11 cellular contexts compared by ENCODE assay signal in genomic region chr11:86816251-86816726, GRCh38. TPM values are rescaled to one million over a fixed set of nuclear protein-coding genes. Genes with fewer than 3 reads are reported as not detected.
DNase-seq lines count a peak whose midpoint lies in the region; ATAC-seq and TF ChIP-seq lines count a peak whose summit lies in the region.
"Had no signal": no experiment of that assay in that cellular context is flagged by ENCODE, and none has a peak within 500 bp of the region (broad histone marks: within the 10 kb centered on the region; RNA-seq: fewer than 3 reads in every experiment).

No MANE protein-coding gene starts in this region.

- H3K27me3 ChIP-seq in ACC112 (ENCODE audit: insufficient read depth, low read length) (no peaks in the 10 kb centered on the region), parathyroid adenoma (ENCODE audit: control insufficient read depth, insufficient read depth, low read length) (no peaks in the 10 kb centered on the region)
- H3K27me3 ChIP-seq: BLaER1 had no signal

- peaks cover 5% of the 10 kb centered on the region for H3K4me1 Mint-ChIP-seq in activated CD4-positive, alpha-beta T cell treated with anti-CD3 and anti-CD28 coated beads, Interleukin-2, amount 10 ng/mL, durations not matched to agents 7 days and 5 days

- H3K9me3 Mint-ChIP-seq in activated CD4-positive, alpha-beta T cell treated with anti-CD3 and anti-CD28 coated beads, Interleukin-2, amount 10 ng/mL, durations not matched to agents 7 days and 5 days = no peaks in the 10 kb centered on the region

- peak overlapping the region; percentile 1; the same call in 1 of the 2 replicates for H3K4me3 ChIP-seq in ACC112 (ENCODE audit: low read depth, low read length)
- no peak overlapping the region for H3K4me3 ChIP-seq in parathyroid adenoma (ENCODE audit: low read depth, low read length)
- H3K4me3 ChIP-seq: BLaER1 had no signal

- H3K9me3 ChIP-seq in parathyroid adenoma (ENCODE audit: control insufficient read depth, low read length) = no peaks in the 10 kb centered on the region
- H3K9me3 ChIP-seq: BLaER1 had no signal

- CTCF ChIA-PET in activated CD4-positive, alpha-beta T cell treated with anti-CD3 and anti-CD28 coated beads, Interleukin-2, amount 10 ng/mL, durations not matched to agents 7 days and 5 days (lab: Charles Lee) = no interaction called here

- H3K79me2 ChIP-seq in ACC112 (ENCODE audit: control insufficient read depth, insufficient read depth, low read length, unreplicated experiment) (peaks cover 64% of the 10 kb centered on the region), parathyroid adenoma (no peaks in the 10 kb centered on the region)

- POLR2A ChIA-PET in activated CD4-positive, alpha-beta T cell treated with anti-CD3 and anti-CD28 coated beads, Interleukin-2, amount 10 ng/mL, durations not matched to agents 7 days and 5 days (lab: Charles Lee) = no interaction called here

- no peak overlapping the region for H3K9ac ChIP-seq in parathyroid adenoma
- H3K9ac ChIP-seq: BLaER1 had no signal

- peaks cover 5% of the 10 kb centered on the region; the same call in 1 of the 2 replicates for H3K36me3 ChIP-seq in ACC112 (ENCODE audit: insufficient read depth, low read length)
- no peaks in the 10 kb centered on the region for H3K36me3 ChIP-seq in parathyroid adenoma (ENCODE audit: control insufficient read depth, insufficient read depth, low read length)
- H3K36me3 ChIP-seq: BLaER1 had no signal

- no peak for TF ChIP-seq CTCF in parathyroid adenoma (IDR thresholded peaks at IDR 0.05)

- peaks cover 41% of the 10 kb centered on the region for H3K27me3 Mint-ChIP-seq in activated CD4-positive, alpha-beta T cell treated with anti-CD3 and anti-CD28 coated beads, Interleukin-2, amount 10 ng/mL, durations not matched to agents 7 days and 5 days

- H3K4me1 ChIP-seq in ACC112 (ENCODE audit: control insufficient read depth, insufficient read depth, low read length, unreplicated experiment) = peaks cover 80% of the 10 kb centered on the region
- no peaks in the 10 kb centered on the region for H3K4me1 ChIP-seq in parathyroid adenoma
- H3K4me1 ChIP-seq: BLaER1 had no signal

- no peak overlapping the region for H3K27ac Mint-ChIP-seq in activated CD4-positive, alpha-beta T cell treated with anti-CD3 and anti-CD28 coated beads, Interleukin-2, amount 10 ng/mL, durations not matched to agents 7 days and 5 days

- H3K36me3 Mint-ChIP-seq in activated CD4-positive, alpha-beta T cell treated with anti-CD3 and anti-CD28 coated beads, Interleukin-2, amount 10 ng/mL, durations not matched to agents 7 days and 5 days (ENCODE audit: low read depth) = no peaks in the 10 kb centered on the region

- no peak overlapping the region for H3K4me2 ChIP-seq in parathyroid adenoma (ENCODE audit: low read length)
- H3K4me2 ChIP-seq: BLaER1 had no signal

- ATAC-seq in esophagus mucosa = peak; percentile 16
- ATAC-seq in HG03097 (IDR thresholded peaks at IDR 0.05; ENCODE audit: low FRiP score, unreplicated experiment) = no peak
- ATAC-seq in HG03135 (IDR thresholded peaks at IDR 0.05; ENCODE audit: unreplicated experiment) = no peak

- H2AFZ ChIP-seq in ACC112 (ENCODE audit: low read length, unreplicated experiment) = peak overlapping the region; percentile 31
- peak overlapping the region; percentile 7 for H2AFZ ChIP-seq in parathyroid adenoma

- peak; percentile 75 for DNase-seq in LHCN-M2 (ENCODE audit: low read depth)
- no peak for DNase-seq in NCI-H748 treated with DMSO at 0.1 percent for 48 hours (lab: John Stamatoyannopoulos, UW)
- no peak for DNase-seq in activated CD4-positive, alpha-beta T cell treated with anti-CD3 and anti-CD28 coated beads, Interleukin-2, amount 10 ng/mL, durations not matched to agents 7 days and 5 days
- DNase-seq: NCI-H1694 treated with DMSO at 0.1 percent for 48 hours, T-helper 9 cell had no signal

- H3K4me3 Mint-ChIP-seq in activated CD4-positive, alpha-beta T cell treated with anti-CD3 and anti-CD28 coated beads, Interleukin-2, amount 10 ng/mL, durations not matched to agents 7 days and 5 days = no peak overlapping the region

- H3K27ac ChIP-seq in ACC112 (ENCODE audit: low read depth, low read length) (peak overlapping the region; percentile 68), parathyroid adenoma (no peak overlapping the region)
- H3K27ac ChIP-seq: BLaER1 had no signal

RNA-seq across cellular contexts. Expression of gene PRSS23, which starts 15.9 kb away (rescaled TPM):
- total RNA-seq in LHCN-M2 (2014; rRNA removed) (141 and 157 TPM in 2 replicates), esophagus mucosa (11.6 TPM)
- polyA plus RNA-seq in LHCN-M2 (2012) = 288 TPM
- under 1 TPM; 0.35 to 0.40 TPM for total RNA-seq in activated CD4-positive, alpha-beta T cell treated with anti-CD3 and anti-CD28 coated beads, Interleukin-2, amount 10 ng/mL, durations not matched to agents 7 days and 5 days

Comparison
In these comparisons a context has a peak if more than half of its experiments do, and no peak if none do; other contexts are left out.
1. RNA of gene PRSS23, which starts 15.9 kb away (total RNA-seq): 141 to 157 TPM in LHCN-M2; 11.6 TPM in esophagus mucosa (single experiment) and 0.35 to 0.40 TPM in activated CD4-positive, alpha-beta T cell treated with anti-CD3 and anti-CD28 coated beads, Interleukin-2, amount 10 ng/mL, durations not matched to agents 7 days and 5 days; every median in the first group is over 10 times any median in the second.